ENCODE assay signal across 19 cellular contexts in the genomic region with DNA sequence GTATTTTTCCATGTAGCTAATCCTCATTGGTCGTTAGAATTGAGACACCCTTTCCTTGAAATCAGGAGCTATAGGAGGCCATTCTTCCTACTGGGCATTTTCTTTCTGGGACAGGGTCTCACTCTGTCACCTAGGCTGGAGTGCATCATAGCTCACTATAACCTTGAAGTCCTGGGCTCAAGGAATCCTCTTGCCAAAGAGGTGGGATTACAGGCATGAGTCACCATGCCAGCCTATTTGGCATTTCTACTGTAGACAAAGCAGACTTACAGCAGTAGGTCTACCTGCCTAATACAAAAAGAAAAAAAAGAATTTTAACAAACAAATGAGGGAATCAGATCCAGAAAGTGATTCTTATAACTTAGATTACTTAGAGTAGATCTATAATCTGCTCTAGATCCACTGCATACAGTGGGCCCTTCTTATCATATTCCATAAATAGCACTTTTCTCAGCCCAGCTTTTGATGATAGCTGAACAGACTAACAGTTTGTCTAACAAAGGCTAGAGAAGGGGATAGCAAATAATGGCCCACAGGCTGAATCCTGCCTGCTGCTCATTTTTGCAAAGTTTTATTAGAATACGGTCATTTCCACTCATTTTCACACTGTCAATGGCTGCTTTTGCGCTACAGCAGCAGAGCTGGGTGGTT. TPM values are rescaled to one million over a fixed set of nuclear protein-coding genes. Genes with fewer than 3 reads are reported as not detected.
A peak's percentile ranks its signal among the peaks of the same experiment; 100 is the strongest.
DNase-seq lines count a peak whose midpoint lies in the region; ATAC-seq, FAIRE-seq and TF ChIP-seq lines count a peak whose summit lies in the region.
"Had no signal": no experiment of that assay in that cellular context is flagged by ENCODE, and none has a peak within 500 bp of the region (broad histone marks: within the 10 kb centered on the region; RNA-seq: fewer than 3 reads in every experiment).

No MANE protein-coding gene starts in this region.

- no peak overlapping the region for H4K8ac ChIP-seq in H1 (ENCODE audit: extremely low read depth, insufficient read depth, low read length)

- POLR2A ChIA-PET in PC-9 (lab: Charles Lee; ENCODE audit: unreplicated experiment) = no interaction called here
- POLR2A ChIA-PET in H1 (lab: Charles Lee; ENCODE audit: partially characterized antibody) = interaction anchor here (1.0 to 1.4 kb wide), 4 partner anchors 37 to 126 kb away, joined by 3 to 6 read pairs (median 4); a partner anchor contains a TSS

- no peaks in the 10 kb centered on the region for H3K79me1 ChIP-seq in H1 (ENCODE audit: low read depth, low read length)

- TF ChIP-seq POLR2A in H1 (IDR thresholded peaks at IDR 0.05; ENCODE audit: control extremely low read depth in 1 of 2, low read depth in 2 of 2, low read length in 2 of 2) = no peak
- no peak for TF ChIP-seq POLR2A in prostate gland (IDR thresholded peaks at IDR 0.05)

- no peaks in the 10 kb centered on the region for H3K9me2 ChIP-seq in PC-9 (ENCODE audit: insufficient read depth)

- CTCF ChIA-PET in PC-9 (lab: Charles Lee) (interaction anchor here (0.5 to 1.5 kb wide), 5 partner anchors 100 to 448 kb away, joined by 3 to 6 read pairs (median 5); a partner anchor contains a TSS), H1 (lab: Charles Lee; ENCODE audit: partially characterized antibody) (interaction anchor here (0.8 to 2.5 kb wide), 20 partner anchors 9 to 450 kb away, joined by 3 to 9 read pairs (median 4); a partner anchor contains a TSS)

- no TSS peak for BruUV-seq in PC-9 (replicated peaks; lab: Mats Ljungman, UMichigan)

- no peak overlapping the region for H3K56ac ChIP-seq in H1 (replicated peaks; ENCODE audit: insufficient read length, low read depth, low read length)

- DNase-seq in DMS53 (lab: John Stamatoyannopoulos, UW) (peak; percentile 7), DMS53 treated with DMSO at 0.1 percent for 48 hours (lab: John Stamatoyannopoulos, UW; ENCODE audit: unreplicated experiment) (no peak), PC-9 (peak; percentile 7 to 67), H1 (ENCODE audit: low read depth in 1 of 2, low spot score in 2 of 2) (no peak), psoas muscle (no peak), activated T-cell treated with anti-CD3 and anti-CD28 coated beads for 4 hours (no peak), nucleus accumbens (lab: John Stamatoyannopoulos, UW) (no peak), prostate gland (ENCODE audit: low spot score) (no peak)
- DNase-seq: caudate nucleus, DND-41, HFFc6, kidney glomerular epithelial cell, midbrain, nephron progenitor cell, spleen had no signal

- H3K79me2 ChIP-seq in PC-9 (ENCODE audit: low read depth) (no peaks in the 10 kb centered on the region), H1 (ENCODE audit: control insufficient read depth in 1 of 2, insufficient read depth in 2 of 2, low read length in 2 of 2) (no peaks in the 10 kb centered on the region)

- H3K14ac ChIP-seq in H1 (ENCODE audit: insufficient read length) = no peak overlapping the region

- H4K91ac ChIP-seq in H1 (replicated peaks; ENCODE audit: insufficient read length, low read length) = no peak overlapping the region

- no peak for TF ChIP-seq EP300 in H1 (IDR thresholded peaks at IDR 0.05; ENCODE audit: borderline replicate concordance in 1 of 2, low read depth in 2 of 2, low read length in 2 of 2)

- no peak overlapping the region for H2AK5ac ChIP-seq in H1 (ENCODE audit: low read depth, low read length)

- H3K4me2 ChIP-seq in PC-9 (no peak overlapping the region), H1 (ENCODE audit: insufficient read depth in 1 of 2, low read depth in 2 of 2, low read length in 2 of 2) (no peak overlapping the region)

- H3F3A ChIP-seq in PC-9 (ENCODE audit: insufficient read depth, low read depth) = peaks cover 19% of the 10 kb centered on the region; the same call in 1 of the 2 replicates

- no peak overlapping the region for H2BK20ac ChIP-seq in H1 (ENCODE audit: low read length)

- H3K23me2 ChIP-seq in H1 (ENCODE audit: low read depth, low read length) = no peaks in the 10 kb centered on the region; the same call in 1 of the 2 replicates

- H3K36me3 ChIP-seq in PC-9 (ENCODE audit: low read depth) (no peaks in the 10 kb centered on the region), H1 (ENCODE audit: control insufficient read depth in 2 of 4, insufficient read depth in 4 of 4, low read length in 3 of 4) (no peaks in the 10 kb centered on the region), psoas muscle (ENCODE audit: insufficient read depth in 1 of 2, low read depth in 1 of 2) (no peaks in the 10 kb centered on the region), prostate gland (no peaks in the 10 kb centered on the region)
- H3K36me3 ChIP-seq: spleen had no signal

- no peak overlapping the region for H2BK120ac ChIP-seq in H1 (replicated peaks; ENCODE audit: low read depth, low read length)

- H3K18ac ChIP-seq in H1 (ENCODE audit: extremely low read depth, low read length) = no peak overlapping the region

- no peak overlapping the region for H2BK12ac ChIP-seq in H1 (ENCODE audit: low read depth, low read length)

- H3K4me3 ChIP-seq in PC-9 = no peak overlapping the region
- H3K4me3 ChIP-seq in H1 (ENCODE audit: extremely low read depth in 1 of 4, insufficient read depth in 2 of 4, low read depth in 3 of 4, low read length in 4 of 4) = no peak overlapping the region
- H3K4me3 ChIP-seq in psoas muscle = no peak overlapping the region
- no peak overlapping the region for H3K4me3 ChIP-seq in prostate gland
- H3K4me3 ChIP-seq: spleen had no signal

- 81% methylated on average over 3 of the region's 3 CpGs; no CpG with 5 or more reads in 1 of the 2 experiments for WGBS in H1 (ENCODE audit: extremely low coverage in 1 of 2, insufficient coverage in 1 of 2, insufficient read length in 1 of 2, insufficient replicate concordance in 2 of 2, low coverage in 1 of 2, low lambda C conversion rate in 2 of 2, missing lambda C conversion rate in 1 of 2), 2 experiments
- 88 to 98% (median 92%) methylated on average over 3 of the region's 3 CpGs for WGBS in psoas muscle, 3 donors
- 83% methylated on average over 3 of the region's 3 CpGs for whole genome bisulfite sequencing in prostate gland

- no peaks in the 10 kb centered on the region for H3K9me3 ChIP-seq in PC-9 (ENCODE audit: insufficient read depth, low read depth)
- no peaks in the 10 kb centered on the region for H3K9me3 ChIP-seq in H1 (ENCODE audit: insufficient read depth in 2 of 2, low read depth in 1 of 2, low read length in 1 of 2)
- no peaks in the 10 kb centered on the region for H3K9me3 ChIP-seq in psoas muscle
- H3K9me3 ChIP-seq in prostate gland = no peaks in the 10 kb centered on the region
- H3K9me3 ChIP-seq: spleen had no signal

- peak; percentile 82 to 91 (median 90) for ATAC-seq in psoas muscle
- ATAC-seq: foreskin keratinocyte had no signal

- no peak overlapping the region for H4K5ac ChIP-seq in H1 (ENCODE audit: insufficient read length, low read depth, low read length)

- H3K27me3 ChIP-seq in PC-9 (ENCODE audit: insufficient read depth, low read depth) (no peaks in the 10 kb centered on the region), H1 (replicated peaks in 1 of 4; ENCODE audit: control insufficient read depth in 3 of 4, extremely low read depth in 1 of 4, insufficient read depth in 3 of 4, low read length in 3 of 4) (no peaks in the 10 kb centered on the region), psoas muscle (ENCODE audit: insufficient read depth in 3 of 3, low read length in 2 of 3) (no peaks in the 10 kb centered on the region), prostate gland (replicated peaks; ENCODE audit: insufficient read depth) (no peaks in the 10 kb centered on the region)
- H3K27me3 ChIP-seq: foreskin keratinocyte, spleen had no signal

- H4K20me1 ChIP-seq in PC-9 (ENCODE audit: insufficient read depth) (no peaks in the 10 kb centered on the region), H1 (replicated peaks in 1 of 2; ENCODE audit: control insufficient read depth in 1 of 2, insufficient read depth in 2 of 2, low read length in 2 of 2) (no peaks in the 10 kb centered on the region)

- H3K4me1 ChIP-seq in PC-9 (replicated peaks; ENCODE audit: insufficient read depth) (peaks cover 27% of the 10 kb centered on the region), H1 (replicated peaks in 1 of 4; ENCODE audit: control insufficient read depth in 3 of 4, insufficient read depth in 4 of 4, low read length in 3 of 4) (peaks cover 0 to 2% (median 0%) of the 10 kb centered on the region in 4 experiments; a peak in 1 of 7 replicates), psoas muscle (peaks cover 7% of the 10 kb centered on the region), prostate gland (replicated peaks) (no peaks in the 10 kb centered on the region)

- no peak overlapping the region for H3K23ac ChIP-seq in H1 (ENCODE audit: insufficient read length)

- H2AFZ ChIP-seq in PC-9 = no peak overlapping the region
- no peak overlapping the region for H2AFZ ChIP-seq in H1 (ENCODE audit: low read length)

- no peak overlapping the region for H3K9ac ChIP-seq in H1 (replicated peaks in 1 of 4; ENCODE audit: extremely low read depth in 1 of 4, low read depth in 3 of 4, low read length in 3 of 4)

- no peak for TF ChIP-seq RAD21 in H1 (IDR thresholded peaks at IDR 0.05 in 1 of 2, conservative IDR thresholded peaks at IDR 0.05 in 1 of 2; ENCODE audit: low read depth in 2 of 2, low read length in 2 of 2)

- no peak overlapping the region for H3K4ac ChIP-seq in H1 (replicated peaks; ENCODE audit: insufficient read length, low read depth, low read length)

- no peak overlapping the region for H3K27ac ChIP-seq in PC-9
- no peak overlapping the region for H3K27ac ChIP-seq in H1 (ENCODE audit: low read depth, low read length)
- H3K27ac ChIP-seq in psoas muscle = no peak overlapping the region
- H3K27ac ChIP-seq in prostate gland = no peak overlapping the region
- H3K27ac ChIP-seq: 22Rv1, epithelial cell of prostate, foreskin keratinocyte, spleen had no signal

- no peak overlapping the region for H2BK15ac ChIP-seq in H1 (ENCODE audit: low read length)

- no peak for TF ChIP-seq CTCF in PC-9 (conservative IDR thresholded peaks at IDR 0.05)
- TF ChIP-seq CTCF in H1 (IDR thresholded peaks at IDR 0.05; ENCODE audit: control extremely low read depth in 1 of 3, insufficient read depth in 1 of 3, low read depth in 1 of 3, low read length in 3 of 3) = no peak
- no peak for TF ChIP-seq CTCF in psoas muscle (IDR thresholded peaks at IDR 0.05)
- TF ChIP-seq CTCF in prostate gland (IDR thresholded peaks at IDR 0.05) = no peak

- H2BK5ac ChIP-seq in H1 (ENCODE audit: low read depth, low read length) = no peak overlapping the region

- no peak for FAIRE-seq in H1 (lab: Jason Lieb, UNC)
- FAIRE-seq: TTC549 had no signal

- intact Hi-C loops in PC-9 (cut with micrococcal nuclease; ENCODE audit: unreplicated experiment) = no loop called here
- intact Hi-C loops in psoas muscle (cut with DNase I) = no loop called here
- intact Hi-C loops in prostate gland (cut with DNase I) = no loop called here

RNA-seq across cellular contexts. Expression of a gene that starts 36.7 kb away (rescaled TPM):
- total RNA-seq in PC-9 (2021) (8.9 and 10.7 TPM in 2 replicates), psoas muscle (10 to 100 TPM; 11.2 to 18.4 (median 13.1) TPM), prostate gland (10 to 100 TPM; 20.1 to 24.4 TPM)
- total RNA-seq in H1 (2021; fragmentation: NEBNext Ultra II Directional; extraction: Animal tissue kit (Norgen Biotek cat#: 25700)) = 17.1 and 18.4 TPM in 2 replicates
- polyA plus RNA-seq in H1 (2011; rRNA removed) (3.8 and 6.3 TPM in 2 replicates), psoas muscle (10 to 100 TPM in 2 of 3 donors, 1 to 10 TPM in 1; 6.6 to 17.3 (median 11.1) TPM)
- 8.7 TPM for polyA plus RNA-seq in H1 (2011; cell fraction: cytosol; rRNA removed)
- 7.2 TPM for polyA plus RNA-seq in H1 (2011; cell fraction: nucleus; rRNA removed)
- 7.7 to 13.1 TPM (median 9.5 TPM) in 4 replicates for polyA plus RNA-seq in H1 (2012, experiment 1 of 2)
- polyA plus RNA-seq in H1 (2012, experiment 2 of 2) = 0.96 TPM
- 10.8 TPM for polyA plus RNA-seq in H1 (2013, experiment 1 of 2)
- 11.3 TPM for polyA plus RNA-seq in H1 (2013, experiment 2 of 2)
- polyA minus RNA-seq in H1 (2011; rRNA and poly(A)+ RNA removed) = 9.0 and 12.9 TPM in 2 replicates
- 8.4 TPM for polyA minus RNA-seq in H1 (2011; cell fraction: cytosol; rRNA and poly(A)+ RNA removed)
- polyA minus RNA-seq in H1 (2011; cell fraction: nucleus; rRNA and poly(A)+ RNA removed) = 20.0 TPM

Comparison
In these comparisons a context has a peak if more than half of its experiments do, and no peak if none do; other contexts are left out.
1. DNase-seq: peak in DMS53 (single experiment) and PC-9 (2 of 2); none in DMS53 treated with DMSO at 0.1 percent for 48 hours (single experiment), H1 (0 of 2), psoas muscle (0 of 2), activated T-cell treated with anti-CD3 and anti-CD28 coated beads for 4 hours (single experiment), nucleus accumbens (0 of 56) and prostate gland (single experiment).